In the genomic region with DNA sequence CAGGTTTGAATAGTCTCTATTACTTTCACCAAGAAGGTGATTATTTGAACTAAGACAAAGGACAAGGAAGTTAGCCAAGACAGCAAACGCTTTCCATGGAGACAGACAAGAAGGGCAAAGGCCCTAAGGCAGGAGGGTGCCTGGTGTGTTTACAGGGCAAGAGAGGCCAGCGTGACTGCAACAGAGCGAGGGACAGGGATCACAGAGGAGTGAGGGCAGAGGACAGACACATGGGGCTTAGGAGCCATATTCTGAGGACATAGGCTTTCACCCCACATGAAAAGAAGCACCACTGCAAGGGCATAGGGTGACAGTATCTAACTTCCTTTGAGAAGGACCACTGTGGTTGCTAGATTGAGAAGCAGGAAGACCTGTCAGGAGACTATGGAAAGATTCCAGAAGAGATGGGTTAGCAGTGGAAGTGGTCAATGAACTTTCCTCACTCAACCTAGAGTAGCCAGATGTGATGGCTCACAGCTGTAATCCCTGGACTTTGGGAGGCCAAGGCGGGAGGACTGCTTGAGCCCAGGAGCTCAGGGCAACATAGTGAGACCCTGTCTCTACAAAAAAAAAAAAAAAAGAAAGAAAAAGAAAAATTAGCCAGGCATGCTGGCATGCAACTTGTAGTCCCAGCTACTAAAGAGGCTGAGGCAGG, we compare ENCODE assay signal across 24 cellular contexts. TPM values are rescaled to one million over a fixed set of nuclear protein-coding genes. Genes with fewer than 3 reads are reported as not detected.
"Had no signal": no experiment of that assay in that cellular context is flagged by ENCODE, and none has a peak within 500 bp of the region (broad histone marks: within the 10 kb centered on the region; RNA-seq: fewer than 3 reads in every experiment).

No MANE protein-coding gene starts in this region.

- H3K4me3 ChIP-seq: adrenal gland, gastrocnemius medialis, heart left ventricle, pancreas, smooth muscle cell, tibial artery, uterus had no signal

- H3K4me1 ChIP-seq: adrenal gland, gastrocnemius medialis, heart left ventricle, tibial artery, uterus had no signal

- H3K9me3 ChIP-seq: adrenal gland, gastrocnemius medialis, heart left ventricle, neutrophil, pancreas, tibial artery, uterus had no signal

- DNase-seq: activated CD4-positive, alpha-beta T cell treated with anti-CD3 and anti-CD28 coated beads, Interleukin-2, amount 10 ng/mL, durations not matched to agents 7 days and 5 days; activated CD8-positive, alpha-beta memory T cell treated with anti-CD3 and anti-CD28 coated beads for 24 hours; activated CD8-positive, alpha-beta memory T cell treated with anti-CD3 and anti-CD28 coated beads, Interleukin-2, amount 50 U/mL, for 48 hours; activated effector memory CD4-positive, alpha-beta T cell treated with anti-CD3 and anti-CD28 coated beads, Interleukin-2, amount 50 U/mL, for 16 hours; activated T-cell treated with anti-CD3 and anti-CD28 coated beads, Interleukin-2, amount 50 U/mL, for 48 hours; adrenal gland; cerebellar nuclear complex; effector CD4-positive, alpha-beta T cell; gastrocnemius medialis; heart left ventricle; left ventricle myocardium superior; naive thymus-derived CD4-positive, alpha-beta T cell; pancreas; stimulated activated CD4-positive, alpha-beta T cell treated with anti-CD3 and anti-CD28 coated beads, Interleukin-4, amount 100 ng/mL, for 1 hour; T-helper 1 cell; tibial artery; uterus had no signal

- H3K36me3 Mint-ChIP-seq: activated naive CD4-positive, alpha-beta T cell treated with anti-CD3 and anti-CD28 coated beads, Interleukin-2, amount 50 U/mL, for 24 hours had no signal

- H3K4me2 ChIP-seq: smooth muscle cell had no signal

- H3K9me3 Mint-ChIP-seq: activated CD4-positive, alpha-beta T cell treated with anti-CD3 and anti-CD28 coated beads, Interleukin-2, amount 10 ng/mL, durations not matched to agents 7 days and 5 days; activated naive CD4-positive, alpha-beta T cell treated with anti-CD3 and anti-CD28 coated beads, Interleukin-2, amount 50 U/mL, for 24 hours had no signal

- H3K27me3 ChIP-seq: adrenal gland, gastrocnemius medialis, heart left ventricle, neutrophil, pancreas, tibial artery, uterus had no signal

- H3K36me3 ChIP-seq: adrenal gland, gastrocnemius medialis, heart left ventricle, neutrophil, pancreas, tibial artery, uterus had no signal

- H3K27ac Mint-ChIP-seq: activated CD4-positive, alpha-beta T cell treated with anti-CD3 and anti-CD28 coated beads, Interleukin-2, amount 10 ng/mL, durations not matched to agents 7 days and 5 days; activated naive CD4-positive, alpha-beta T cell treated with anti-CD3 and anti-CD28 coated beads, Interleukin-2, amount 50 U/mL, for 24 hours had no signal

- ATAC-seq: activated CD4-positive, CD25-positive, alpha-beta regulatory T cell treated with anti-CD3 and anti-CD28 coated beads, Interleukin-2, amount 50 U/mL, for 24 hours; esophagus mucosa; gastrocnemius medialis; heart left ventricle; left ventricle myocardium superior; naive thymus-derived CD4-positive, alpha-beta T cell; pancreas; sciatic nerve had no signal

- H3K27ac ChIP-seq: adrenal gland, gastrocnemius medialis, heart left ventricle, neutrophil, pancreas, tibial artery, uterus had no signal

- H3K4me3 Mint-ChIP-seq: activated CD4-positive, alpha-beta T cell treated with anti-CD3 and anti-CD28 coated beads, Interleukin-2, amount 10 ng/mL, durations not matched to agents 7 days and 5 days; activated naive CD4-positive, alpha-beta T cell treated with anti-CD3 and anti-CD28 coated beads, Interleukin-2, amount 50 U/mL, for 24 hours; naive thymus-derived CD4-positive, alpha-beta T cell had no signal

- H3K27me3 Mint-ChIP-seq: activated CD4-positive, alpha-beta T cell treated with anti-CD3 and anti-CD28 coated beads, Interleukin-2, amount 10 ng/mL, durations not matched to agents 7 days and 5 days; activated naive CD4-positive, alpha-beta T cell treated with anti-CD3 and anti-CD28 coated beads, Interleukin-2, amount 50 U/mL, for 24 hours; naive thymus-derived CD4-positive, alpha-beta T cell had no signal

RNA-seq across cellular contexts. Expression of gene HAVCR1, which starts 5.0 kb away (rescaled TPM):
- total RNA-seq: adrenal gland, bronchial epithelial cell, esophagus mucosa, gastrocnemius medialis, smooth muscle cell had no signal
- polyA plus RNA-seq: heart left ventricle, pancreas, smooth muscle cell had no signal
